In the genomic region with DNA sequence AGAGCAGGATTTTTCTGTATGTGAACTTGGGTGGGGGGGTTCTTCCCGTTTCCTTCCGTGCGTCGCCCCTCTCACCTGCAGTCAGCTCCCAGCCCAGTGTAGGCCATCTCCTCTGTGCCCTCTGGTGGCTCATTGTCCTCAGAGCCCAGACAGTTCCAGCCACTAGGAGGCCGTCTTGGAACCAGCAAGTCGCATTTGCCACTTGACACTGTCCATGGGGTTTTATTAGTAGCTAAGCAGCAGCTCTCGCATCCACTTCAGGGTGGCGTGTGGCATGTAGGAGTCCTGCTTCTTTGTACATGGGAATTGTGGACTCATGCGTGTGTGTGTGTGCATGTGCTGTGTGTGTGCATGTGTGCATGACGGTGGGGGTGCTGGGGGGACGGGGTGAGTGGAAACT, we compare ENCODE assay signal across 1 cellular context.
TF ChIP-seq lines count a peak whose summit lies in the region.

No MANE protein-coding gene starts in this region.

TF ChIP-seq in HepG2, 621 proteins besides CTCF, POLR2A, EP300 and RAD21 (continued from another document and continues in another):
- TF ChIP-seq, protein P1, sequence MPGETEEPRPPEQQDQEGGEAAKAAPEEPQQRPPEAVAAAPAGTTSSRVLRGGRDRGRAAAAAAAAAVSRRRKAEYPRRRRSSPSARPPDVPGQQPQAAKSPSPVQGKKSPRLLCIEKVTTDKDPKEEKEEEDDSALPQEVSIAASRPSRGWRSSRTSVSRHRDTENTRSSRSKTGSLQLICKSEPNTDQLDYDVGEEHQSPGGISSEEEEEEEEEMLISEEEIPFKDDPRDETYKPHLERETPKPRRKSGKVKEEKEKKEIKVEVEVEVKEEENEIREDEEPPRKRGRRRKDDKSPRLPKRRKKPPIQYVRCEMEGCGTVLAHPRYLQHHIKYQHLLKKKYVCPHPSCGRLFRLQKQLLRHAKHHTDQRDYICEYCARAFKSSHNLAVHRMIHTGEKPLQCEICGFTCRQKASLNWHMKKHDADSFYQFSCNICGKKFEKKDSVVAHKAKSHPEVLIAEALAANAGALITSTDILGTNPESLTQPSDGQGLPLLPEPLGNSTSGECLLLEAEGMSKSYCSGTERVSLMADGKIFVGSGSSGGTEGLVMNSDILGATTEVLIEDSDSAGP (CRISPR knock-in tag; IDR thresholded peaks at IDR 0.05; ENCODE audit: borderline replicate concordance) = peak; percentile 28; the same call in 1 of the 2 replicates
- 0 out of 2 replicates have a peak, but pooled peaks have one; percentile 26 for TF ChIP-seq ARHGAP35 (CRISPR knock-in tag; IDR thresholded peaks at IDR 0.05; ENCODE audit: borderline replicate concordance)
- TF ChIP-seq BRD4 (CRISPR knock-in tag; IDR thresholded peaks at IDR 0.05) = 0 out of 2 replicates have a peak, but pooled peaks have one; percentile 50
- peak; percentile 20; the same call in 1 of the 2 replicates for TF ChIP-seq MYC (CRISPR knock-in tag; IDR thresholded peaks at IDR 0.05; ENCODE audit: borderline replicate concordance)
- TF ChIP-seq ZNF225 (CRISPR knock-in tag; IDR thresholded peaks at IDR 0.05) = 0 out of 2 replicates have a peak, but pooled peaks have one; percentile 35
- TF ChIP-seq GFI1 (CRISPR knock-in tag; IDR thresholded peaks at IDR 0.05; ENCODE audit: borderline replicate concordance) = peak; percentile 24; the same call in 1 of the 2 replicates
- TF ChIP-seq, protein P2, sequence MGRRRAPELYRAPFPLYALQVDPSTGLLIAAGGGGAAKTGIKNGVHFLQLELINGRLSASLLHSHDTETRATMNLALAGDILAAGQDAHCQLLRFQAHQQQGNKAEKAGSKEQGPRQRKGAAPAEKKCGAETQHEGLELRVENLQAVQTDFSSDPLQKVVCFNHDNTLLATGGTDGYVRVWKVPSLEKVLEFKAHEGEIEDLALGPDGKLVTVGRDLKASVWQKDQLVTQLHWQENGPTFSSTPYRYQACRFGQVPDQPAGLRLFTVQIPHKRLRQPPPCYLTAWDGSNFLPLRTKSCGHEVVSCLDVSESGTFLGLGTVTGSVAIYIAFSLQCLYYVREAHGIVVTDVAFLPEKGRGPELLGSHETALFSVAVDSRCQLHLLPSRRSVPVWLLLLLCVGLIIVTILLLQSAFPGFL (CRISPR knock-in tag; IDR thresholded peaks at IDR 0.05) = 0 out of 2 replicates have a peak, but pooled peaks have one; percentile 39
- no peak for TF ChIP-seq ZNF160 (CRISPR knock-in tag; IDR thresholded peaks at IDR 0.05)
- TF ChIP-seq ZNF468 (CRISPR knock-in tag; IDR thresholded peaks at IDR 0.05) = no peak
- TF ChIP-seq SALL1 (CRISPR knock-in tag; IDR thresholded peaks at IDR 0.05) = 0 out of 2 replicates have a peak, but pooled peaks have one; percentile 32
- no peak for TF ChIP-seq HNF4G (IDR thresholded peaks at IDR 0.05; ENCODE audit: borderline replicate concordance, low read depth, low read length)
- no peak for TF ChIP-seq HNF4G (CRISPR knock-in tag; IDR thresholded peaks at IDR 0.05; ENCODE audit: borderline replicate concordance, low read depth)
- no peak for TF ChIP-seq SOX6 (IDR thresholded peaks at IDR 0.05)
- TF ChIP-seq SOX6 (CRISPR knock-in tag; IDR thresholded peaks at IDR 0.05) = 0 out of 2 replicates have a peak, but pooled peaks have one; percentile 29
- TF ChIP-seq ZBTB38 (CRISPR knock-in tag; IDR thresholded peaks at IDR 0.05) = peak; percentile 54; the same call in 1 of the 2 replicates
- peak; percentile 35; the same call in 1 of the 2 replicates for TF ChIP-seq FOXC1 (CRISPR knock-in tag; IDR thresholded peaks at IDR 0.05; ENCODE audit: borderline replicate concordance)
- TF ChIP-seq CENPX (CRISPR knock-in tag; IDR thresholded peaks at IDR 0.05) = no peak
- TF ChIP-seq NRL (CRISPR knock-in tag; IDR thresholded peaks at IDR 0.05; ENCODE audit: borderline replicate concordance) = 0 out of 2 replicates have a peak, but pooled peaks have one; percentile 15
- TF ChIP-seq YY1 (IDR thresholded peaks at IDR 0.05; ENCODE audit: insufficient read depth, insufficient replicate concordance, low read depth, low read length) = peak; percentile 36
- TF ChIP-seq ZNF350 (CRISPR knock-in tag; IDR thresholded peaks at IDR 0.05; ENCODE audit: borderline replicate concordance, low read depth) = 0 out of 2 replicates have a peak, but pooled peaks have one; percentile 56
- TF ChIP-seq, protein P3, sequence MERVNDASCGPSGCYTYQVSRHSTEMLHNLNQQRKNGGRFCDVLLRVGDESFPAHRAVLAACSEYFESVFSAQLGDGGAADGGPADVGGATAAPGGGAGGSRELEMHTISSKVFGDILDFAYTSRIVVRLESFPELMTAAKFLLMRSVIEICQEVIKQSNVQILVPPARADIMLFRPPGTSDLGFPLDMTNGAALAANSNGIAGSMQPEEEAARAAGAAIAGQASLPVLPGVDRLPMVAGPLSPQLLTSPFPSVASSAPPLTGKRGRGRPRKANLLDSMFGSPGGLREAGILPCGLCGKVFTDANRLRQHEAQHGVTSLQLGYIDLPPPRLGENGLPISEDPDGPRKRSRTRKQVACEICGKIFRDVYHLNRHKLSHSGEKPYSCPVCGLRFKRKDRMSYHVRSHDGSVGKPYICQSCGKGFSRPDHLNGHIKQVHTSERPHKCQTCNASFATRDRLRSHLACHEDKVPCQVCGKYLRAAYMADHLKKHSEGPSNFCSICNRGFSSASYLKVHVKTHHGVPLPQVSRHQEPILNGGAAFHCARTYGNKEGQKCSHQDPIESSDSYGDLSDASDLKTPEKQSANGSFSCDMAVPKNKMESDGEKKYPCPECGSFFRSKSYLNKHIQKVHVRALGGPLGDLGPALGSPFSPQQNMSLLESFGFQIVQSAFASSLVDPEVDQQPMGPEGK (CRISPR knock-in tag; IDR thresholded peaks at IDR 0.05) = peak; percentile 40; the same call in 1 of the 2 replicates
- peak; percentile 72; the same call in 1 of the 2 replicates for TF ChIP-seq SMC3 (IDR thresholded peaks at IDR 0.05; ENCODE audit: low read length)
- peak; percentile 86 for TF ChIP-seq STAG1 (CRISPR knock-in tag; IDR thresholded peaks at IDR 0.05)
- TF ChIP-seq, protein P4, sequence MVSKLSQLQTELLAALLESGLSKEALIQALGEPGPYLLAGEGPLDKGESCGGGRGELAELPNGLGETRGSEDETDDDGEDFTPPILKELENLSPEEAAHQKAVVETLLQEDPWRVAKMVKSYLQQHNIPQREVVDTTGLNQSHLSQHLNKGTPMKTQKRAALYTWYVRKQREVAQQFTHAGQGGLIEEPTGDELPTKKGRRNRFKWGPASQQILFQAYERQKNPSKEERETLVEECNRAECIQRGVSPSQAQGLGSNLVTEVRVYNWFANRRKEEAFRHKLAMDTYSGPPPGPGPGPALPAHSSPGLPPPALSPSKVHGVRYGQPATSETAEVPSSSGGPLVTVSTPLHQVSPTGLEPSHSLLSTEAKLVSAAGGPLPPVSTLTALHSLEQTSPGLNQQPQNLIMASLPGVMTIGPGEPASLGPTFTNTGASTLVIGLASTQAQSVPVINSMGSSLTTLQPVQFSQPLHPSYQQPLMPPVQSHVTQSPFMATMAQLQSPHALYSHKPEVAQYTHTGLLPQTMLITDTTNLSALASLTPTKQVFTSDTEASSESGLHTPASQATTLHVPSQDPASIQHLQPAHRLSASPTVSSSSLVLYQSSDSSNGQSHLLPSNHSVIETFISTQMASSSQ (IDR thresholded peaks at IDR 0.05; ENCODE audit: low read depth) = no peak
- TF ChIP-seq, protein P4 (CRISPR knock-in tag; IDR thresholded peaks at IDR 0.05; ENCODE audit: borderline replicate concordance) = 0 out of 2 replicates have a peak, but pooled peaks have one; percentile 2
- TF ChIP-seq, protein P5, sequence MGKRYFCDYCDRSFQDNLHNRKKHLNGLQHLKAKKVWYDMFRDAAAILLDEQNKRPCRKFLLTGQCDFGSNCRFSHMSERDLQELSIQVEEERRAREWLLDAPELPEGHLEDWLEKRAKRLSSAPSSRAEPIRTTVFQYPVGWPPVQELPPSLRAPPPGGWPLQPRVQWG (CRISPR knock-in tag; IDR thresholded peaks at IDR 0.05; ENCODE audit: borderline replicate concordance, low read depth) = no peak
- TF ChIP-seq, protein P6, sequence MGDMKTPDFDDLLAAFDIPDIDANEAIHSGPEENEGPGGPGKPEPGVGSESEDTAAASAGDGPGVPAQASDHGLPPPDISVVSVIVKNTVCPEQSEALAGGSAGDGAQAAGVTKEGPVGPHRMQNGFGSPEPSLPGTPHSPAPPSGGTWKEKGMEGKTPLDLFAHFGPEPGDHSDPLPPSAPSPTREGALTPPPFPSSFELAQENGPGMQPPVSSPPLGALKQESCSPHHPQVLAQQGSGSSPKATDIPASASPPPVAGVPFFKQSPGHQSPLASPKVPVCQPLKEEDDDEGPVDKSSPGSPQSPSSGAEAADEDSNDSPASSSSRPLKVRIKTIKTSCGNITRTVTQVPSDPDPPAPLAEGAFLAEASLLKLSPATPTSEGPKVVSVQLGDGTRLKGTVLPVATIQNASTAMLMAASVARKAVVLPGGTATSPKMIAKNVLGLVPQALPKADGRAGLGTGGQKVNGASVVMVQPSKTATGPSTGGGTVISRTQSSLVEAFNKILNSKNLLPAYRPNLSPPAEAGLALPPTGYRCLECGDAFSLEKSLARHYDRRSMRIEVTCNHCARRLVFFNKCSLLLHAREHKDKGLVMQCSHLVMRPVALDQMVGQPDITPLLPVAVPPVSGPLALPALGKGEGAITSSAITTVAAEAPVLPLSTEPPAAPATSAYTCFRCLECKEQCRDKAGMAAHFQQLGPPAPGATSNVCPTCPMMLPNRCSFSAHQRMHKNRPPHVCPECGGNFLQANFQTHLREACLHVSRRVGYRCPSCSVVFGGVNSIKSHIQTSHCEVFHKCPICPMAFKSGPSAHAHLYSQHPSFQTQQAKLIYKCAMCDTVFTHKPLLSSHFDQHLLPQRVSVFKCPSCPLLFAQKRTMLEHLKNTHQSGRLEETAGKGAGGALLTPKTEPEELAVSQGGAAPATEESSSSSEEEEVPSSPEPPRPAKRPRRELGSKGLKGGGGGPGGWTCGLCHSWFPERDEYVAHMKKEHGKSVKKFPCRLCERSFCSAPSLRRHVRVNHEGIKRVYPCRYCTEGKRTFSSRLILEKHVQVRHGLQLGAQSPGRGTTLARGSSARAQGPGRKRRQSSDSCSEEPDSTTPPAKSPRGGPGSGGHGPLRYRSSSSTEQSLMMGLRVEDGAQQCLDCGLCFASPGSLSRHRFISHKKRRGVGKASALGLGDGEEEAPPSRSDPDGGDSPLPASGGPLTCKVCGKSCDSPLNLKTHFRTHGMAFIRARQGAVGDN (CRISPR knock-in tag; IDR thresholded peaks at IDR 0.05) = peak; percentile 43
- peak; percentile 39; the same call in 1 of the 2 replicates for TF ChIP-seq HOXA3 (CRISPR knock-in tag; IDR thresholded peaks at IDR 0.05)
- 0 out of 2 replicates have a peak, but pooled peaks have one; percentile 23 for TF ChIP-seq ZNF274 (CRISPR knock-in tag; IDR thresholded peaks at IDR 0.05)
- TF ChIP-seq ZNF619 (CRISPR knock-in tag; IDR thresholded peaks at IDR 0.05) = 0 out of 2 replicates have a peak, but pooled peaks have one; percentile 71
- TF ChIP-seq, protein P7, sequence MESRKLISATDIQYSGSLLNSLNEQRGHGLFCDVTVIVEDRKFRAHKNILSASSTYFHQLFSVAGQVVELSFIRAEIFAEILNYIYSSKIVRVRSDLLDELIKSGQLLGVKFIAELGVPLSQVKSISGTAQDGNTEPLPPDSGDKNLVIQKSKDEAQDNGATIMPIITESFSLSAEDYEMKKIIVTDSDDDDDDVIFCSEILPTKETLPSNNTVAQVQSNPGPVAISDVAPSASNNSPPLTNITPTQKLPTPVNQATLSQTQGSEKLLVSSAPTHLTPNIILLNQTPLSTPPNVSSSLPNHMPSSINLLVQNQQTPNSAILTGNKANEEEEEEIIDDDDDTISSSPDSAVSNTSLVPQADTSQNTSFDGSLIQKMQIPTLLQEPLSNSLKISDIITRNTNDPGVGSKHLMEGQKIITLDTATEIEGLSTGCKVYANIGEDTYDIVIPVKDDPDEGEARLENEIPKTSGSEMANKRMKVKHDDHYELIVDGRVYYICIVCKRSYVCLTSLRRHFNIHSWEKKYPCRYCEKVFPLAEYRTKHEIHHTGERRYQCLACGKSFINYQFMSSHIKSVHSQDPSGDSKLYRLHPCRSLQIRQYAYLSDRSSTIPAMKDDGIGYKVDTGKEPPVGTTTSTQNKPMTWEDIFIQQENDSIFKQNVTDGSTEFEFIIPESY (CRISPR knock-in tag; IDR thresholded peaks at IDR 0.05) = 0 out of 2 replicates have a peak, but pooled peaks have one; percentile 33
- TF ChIP-seq FOXJ3 (CRISPR knock-in tag; IDR thresholded peaks at IDR 0.05; ENCODE audit: borderline replicate concordance) = no peak
- TF ChIP-seq ZNF354B (CRISPR knock-in tag; IDR thresholded peaks at IDR 0.05) = no peak
- TF ChIP-seq NR2F2 (IDR thresholded peaks at IDR 0.05; ENCODE audit: borderline replicate concordance, low read depth) = no peak
- peak; percentile 65; the same call in 1 of the 2 replicates for TF ChIP-seq ZSCAN25 (CRISPR knock-in tag; IDR thresholded peaks at IDR 0.05)
- TF ChIP-seq KDM2A (CRISPR knock-in tag; IDR thresholded peaks at IDR 0.05; ENCODE audit: borderline replicate concordance, low read depth) = peak; percentile 36; the same call in 1 of the 2 replicates
- no peak for TF ChIP-seq ZNF530 (CRISPR knock-in tag; IDR thresholded peaks at IDR 0.05; ENCODE audit: low read depth)
- TF ChIP-seq, protein P8, sequence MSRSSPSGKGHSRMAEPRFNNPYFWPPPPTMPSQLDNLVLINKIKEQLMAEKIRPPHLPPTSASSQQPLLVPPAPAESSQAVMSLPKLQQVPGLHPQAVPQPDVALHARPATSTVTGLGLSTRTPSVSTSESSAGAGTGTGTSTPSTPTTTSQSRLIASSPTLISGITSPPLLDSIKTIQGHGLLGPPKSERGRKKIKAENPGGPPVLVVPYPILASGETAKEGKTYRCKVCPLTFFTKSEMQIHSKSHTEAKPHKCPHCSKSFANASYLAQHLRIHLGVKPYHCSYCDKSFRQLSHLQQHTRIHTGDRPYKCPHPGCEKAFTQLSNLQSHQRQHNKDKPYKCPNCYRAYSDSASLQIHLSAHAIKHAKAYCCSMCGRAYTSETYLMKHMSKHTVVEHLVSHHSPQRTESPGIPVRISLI (CRISPR knock-in tag; IDR thresholded peaks at IDR 0.05; ENCODE audit: borderline replicate concordance) = no peak
- TF ChIP-seq, protein P9, sequence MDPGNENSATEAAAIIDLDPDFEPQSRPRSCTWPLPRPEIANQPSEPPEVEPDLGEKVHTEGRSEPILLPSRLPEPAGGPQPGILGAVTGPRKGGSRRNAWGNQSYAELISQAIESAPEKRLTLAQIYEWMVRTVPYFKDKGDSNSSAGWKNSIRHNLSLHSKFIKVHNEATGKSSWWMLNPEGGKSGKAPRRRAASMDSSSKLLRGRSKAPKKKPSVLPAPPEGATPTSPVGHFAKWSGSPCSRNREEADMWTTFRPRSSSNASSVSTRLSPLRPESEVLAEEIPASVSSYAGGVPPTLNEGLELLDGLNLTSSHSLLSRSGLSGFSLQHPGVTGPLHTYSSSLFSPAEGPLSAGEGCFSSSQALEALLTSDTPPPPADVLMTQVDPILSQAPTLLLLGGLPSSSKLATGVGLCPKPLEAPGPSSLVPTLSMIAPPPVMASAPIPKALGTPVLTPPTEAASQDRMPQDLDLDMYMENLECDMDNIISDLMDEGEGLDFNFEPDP (CRISPR knock-in tag; conservative IDR thresholded peaks at IDR 0.05) = 0 out of 2 replicates have a peak, but pooled peaks have one; percentile 33
